Comparison of ENCODE assay signal across 38 cellular contexts in genomic region chr9:133665535-133665934, GRCh38. TPM values are rescaled to one million over a fixed set of nuclear protein-coding genes. Genes with fewer than 3 reads are reported as not detected.
"Had no signal": no experiment of that assay in that cellular context is flagged by ENCODE, and none has a peak within 500 bp of the region (broad histone marks: within the 10 kb centered on the region; RNA-seq: fewer than 3 reads in every experiment).

No MANE protein-coding gene starts in this region.

- DNase-seq: activated B cell treated with CpG ODN at 0.5 μM for 24 hours; activated CD4-positive, alpha-beta memory T cell treated with anti-CD3 and anti-CD28 coated beads for 36 hours; activated CD4-positive, alpha-beta T cell treated with anti-CD3 and anti-CD28 coated beads for 4 hours; activated CD4-positive, alpha-beta T cell treated with anti-CD3 and anti-CD28 coated beads, Interleukin-2, amount 10 ng/mL, durations not matched to agents 24 days and 14 days; activated CD4-positive, alpha-beta T cell treated with anti-CD3 and anti-CD28 coated beads, Interleukin-2, amount 50 U/mL, for 1 hour; activated CD4-positive, alpha-beta T cell treated with anti-CD3 and anti-CD28 coated beads, Interleukin-2, amount 50 U/mL, for 4 hours; activated CD4-positive, CD25-positive, alpha-beta regulatory T cell treated with anti-CD3 and anti-CD28 coated beads, Interleukin-2, amount 50 U/mL, for 72 hours; activated CD8-positive, alpha-beta memory T cell treated with anti-CD3 and anti-CD28 coated beads, Interleukin-2, amount 50 U/mL, for 4 hours; activated CD8-positive, alpha-beta T cell treated with anti-CD3 and anti-CD28 coated beads for 36 hours; activated effector memory CD4-positive, alpha-beta T cell treated with anti-CD3 and anti-CD28 coated beads, Interleukin-2, amount 50 U/mL, for 16 hours; activated gamma-delta T cell treated with Interleukin-2 at 50 U/mL for 16 hours; activated naive CD4-positive, alpha-beta T cell; activated naive CD4-positive, alpha-beta T cell treated with anti-CD3 and anti-CD28 coated beads for 36 hours; activated naive CD4-positive, alpha-beta T cell treated with anti-CD3 and anti-CD28 coated beads, Interleukin-2, amount 50 U/mL, for 16 hours; activated naive CD8-positive, alpha-beta T cell treated with anti-CD3 and anti-CD28 coated beads for 36 hours; activated T-cell treated with anti-CD3 and anti-CD28 coated beads for 4 hours; activated T-cell treated with anti-CD3 and anti-CD28 coated beads, Interleukin-2, amount 50 U/mL, for 1 hour; activated T-cell treated with anti-CD3 and anti-CD28 coated beads, Interleukin-2, amount 50 U/mL, for 4 hours; activated T-cell treated with anti-CD3 and anti-CD28 coated beads, Interleukin-2, amount 50 U/mL, for 72 hours; adrenal gland; amniotic stem cell; aorta; body of pancreas; brain microvascular endothelial cell; central memory CD4-positive, alpha-beta T cell; T-cell; T-helper 17 cell; T-helper 9 cell had no signal

- ATAC-seq: activated CD8-positive, alpha-beta T cell treated with anti-CD3 and anti-CD28 coated beads for 36 hours; activated naive CD4-positive, alpha-beta T cell treated with anti-CD3 and anti-CD28 coated beads, Interleukin-2, amount 50 U/mL, for 72 hours; activated T-cell treated with anti-CD3 and anti-CD28 coated beads, Interleukin-2, amount 50 U/mL, for 4 hours; activated T-cell treated with anti-CD3 and anti-CD28 coated beads, Interleukin-2, amount 50 U/mL, for 72 hours; activated T-helper 17 cell treated with anti-CD3 and anti-CD28 coated beads, Interleukin-2, amount 50 U/mL, for 72 hours; body of pancreas; T-cell; T-helper 17 cell had no signal

- H3K36me3 Mint-ChIP-seq: activated CD4-positive, alpha-beta memory T cell treated with anti-CD3 and anti-CD28 coated beads for 36 hours; activated naive CD4-positive, alpha-beta T cell treated with anti-CD3 and anti-CD28 coated beads, Interleukin-2, amount 50 U/mL, for 72 hours; activated naive CD8-positive, alpha-beta T cell treated with anti-CD3 and anti-CD28 coated beads for 36 hours had no signal

- H3K9me3 ChIP-seq: adrenal gland, body of pancreas, breast epithelium had no signal

- H3K27me3 Mint-ChIP-seq: activated B cell treated with CpG ODN at 0.5 μM for 24 hours; activated CD4-positive, alpha-beta memory T cell treated with anti-CD3 and anti-CD28 coated beads for 36 hours; activated CD4-positive, alpha-beta T cell treated with anti-CD3 and anti-CD28 coated beads, Interleukin-2, amount 10 ng/mL, durations not matched to agents 24 days and 14 days; activated CD8-positive, alpha-beta T cell treated with anti-CD3 and anti-CD28 coated beads for 36 hours; activated naive CD8-positive, alpha-beta T cell treated with anti-CD3 and anti-CD28 coated beads for 36 hours; activated T-helper 17 cell treated with anti-CD3 and anti-CD28 coated beads, Interleukin-2, amount 50 U/mL, for 72 hours; T-cell had no signal

- H3K27ac ChIP-seq: adrenal gland, body of pancreas, brain microvascular endothelial cell, breast epithelium, VCaP had no signal

- H3K27me3 ChIP-seq: adrenal gland, body of pancreas, brain microvascular endothelial cell had no signal

- H3K4me3 Mint-ChIP-seq: activated B cell treated with CpG ODN at 0.5 μM for 24 hours; activated CD4-positive, alpha-beta memory T cell treated with anti-CD3 and anti-CD28 coated beads for 36 hours; activated CD4-positive, alpha-beta T cell treated with anti-CD3 and anti-CD28 coated beads, Interleukin-2, amount 10 ng/mL, durations not matched to agents 24 days and 14 days; activated CD8-positive, alpha-beta T cell treated with anti-CD3 and anti-CD28 coated beads for 36 hours; activated naive CD4-positive, alpha-beta T cell treated with anti-CD3 and anti-CD28 coated beads for 36 hours; activated naive CD8-positive, alpha-beta T cell treated with anti-CD3 and anti-CD28 coated beads for 36 hours; activated T-cell treated with anti-CD3 and anti-CD28 coated beads, Interleukin-2, amount 50 U/mL, for 4 hours; activated T-cell treated with anti-CD3 and anti-CD28 coated beads, Interleukin-2, amount 50 U/mL, for 72 hours; activated T-helper 1 cell treated with anti-CD3 and anti-CD28 coated beads, Interleukin-12 subunit alpha, Interleukin-12 subunit beta, Interleukin-2, Interleukin-4 antibody, amounts not matched to agents 30 ng/mL and 10 ng/mL and 1 ng/mL, durations not matched to agents 14 hours and 24 hours and 36 hours; activated T-helper 17 cell treated with anti-CD3 and anti-CD28 coated beads, Interleukin-2, amount 50 U/mL, for 72 hours; T-cell; T-helper 17 cell; T-helper 2 cell treated with Interferon-gamma antibody and Interleukin-4, amounts not matched to agents 5 μg/mL and 100 μg/mL, for 36 hours had no signal

- H3K4me3 ChIP-seq: adrenal gland, body of pancreas, breast epithelium had no signal

- H3K27ac Mint-ChIP-seq: activated B cell treated with CpG ODN at 0.5 μM for 24 hours; activated CD4-positive, alpha-beta memory T cell treated with anti-CD3 and anti-CD28 coated beads for 36 hours; activated CD4-positive, alpha-beta T cell treated with anti-CD3 and anti-CD28 coated beads, Interleukin-2, amount 10 ng/mL, durations not matched to agents 24 days and 14 days; activated CD8-positive, alpha-beta T cell treated with anti-CD3 and anti-CD28 coated beads for 36 hours; activated naive CD4-positive, alpha-beta T cell treated with anti-CD3 and anti-CD28 coated beads for 36 hours; activated naive CD4-positive, alpha-beta T cell treated with anti-CD3 and anti-CD28 coated beads, Interleukin-2, amount 50 U/mL, for 72 hours; activated naive CD8-positive, alpha-beta T cell treated with anti-CD3 and anti-CD28 coated beads for 36 hours; activated T-cell treated with anti-CD3 and anti-CD28 coated beads, Interleukin-2, amount 50 U/mL, for 72 hours; activated T-helper 1 cell treated with anti-CD3 and anti-CD28 coated beads, Interleukin-12 subunit alpha, Interleukin-12 subunit beta, Interleukin-2, Interleukin-4 antibody, amounts not matched to agents 30 ng/mL and 10 ng/mL and 1 ng/mL, durations not matched to agents 14 hours and 24 hours and 36 hours; activated T-helper 17 cell treated with anti-CD3 and anti-CD28 coated beads, Interleukin-2, amount 50 U/mL, for 72 hours; T-cell; T-helper 17 cell; T-helper 2 cell treated with Interferon-gamma antibody and Interleukin-4, amounts not matched to agents 5 μg/mL and 100 μg/mL, for 36 hours had no signal

- H3K36me3 ChIP-seq: adrenal gland, brain microvascular endothelial cell, breast epithelium had no signal

- H3K4me1 Mint-ChIP-seq: activated B cell treated with CpG ODN at 0.5 μM for 24 hours; activated CD4-positive, alpha-beta T cell treated with anti-CD3 and anti-CD28 coated beads, Interleukin-2, amount 10 ng/mL, durations not matched to agents 24 days and 14 days; activated naive CD8-positive, alpha-beta T cell treated with anti-CD3 and anti-CD28 coated beads for 36 hours; activated T-helper 17 cell treated with anti-CD3 and anti-CD28 coated beads, Interleukin-2, amount 50 U/mL, for 72 hours; T-cell; T-helper 17 cell had no signal

- H3K9me3 Mint-ChIP-seq: activated B cell treated with CpG ODN at 0.5 μM for 24 hours; activated CD4-positive, alpha-beta memory T cell treated with anti-CD3 and anti-CD28 coated beads for 36 hours; activated CD4-positive, alpha-beta T cell treated with anti-CD3 and anti-CD28 coated beads, Interleukin-2, amount 10 ng/mL, durations not matched to agents 24 days and 14 days; activated CD8-positive, alpha-beta T cell treated with anti-CD3 and anti-CD28 coated beads for 36 hours; activated naive CD4-positive, alpha-beta T cell treated with anti-CD3 and anti-CD28 coated beads for 36 hours; activated naive CD4-positive, alpha-beta T cell treated with anti-CD3 and anti-CD28 coated beads, Interleukin-2, amount 50 U/mL, for 72 hours; activated naive CD8-positive, alpha-beta T cell treated with anti-CD3 and anti-CD28 coated beads for 36 hours; activated T-cell treated with anti-CD3 and anti-CD28 coated beads, Interleukin-2, amount 50 U/mL, for 4 hours; activated T-cell treated with anti-CD3 and anti-CD28 coated beads, Interleukin-2, amount 50 U/mL, for 72 hours; activated T-helper 1 cell treated with anti-CD3 and anti-CD28 coated beads, Interleukin-12 subunit alpha, Interleukin-12 subunit beta, Interleukin-2, Interleukin-4 antibody, amounts not matched to agents 30 ng/mL and 10 ng/mL and 1 ng/mL, durations not matched to agents 14 hours and 24 hours and 36 hours; activated T-helper 17 cell treated with anti-CD3 and anti-CD28 coated beads, Interleukin-2, amount 50 U/mL, for 72 hours; T-cell; T-helper 2 cell treated with Interferon-gamma antibody and Interleukin-4, amounts not matched to agents 5 μg/mL and 100 μg/mL, for 36 hours had no signal

- H3K4me1 ChIP-seq: adrenal gland, body of pancreas, breast epithelium had no signal

RNA-seq across cellular contexts. Expression of gene DBH, which starts 29.4 kb away (rescaled TPM):
- total RNA-seq: activated B cell treated with CpG ODN at 0.5 μM for 24 hours; activated CD4-positive, alpha-beta memory T cell treated with anti-CD3 and anti-CD28 coated beads for 36 hours; activated CD4-positive, alpha-beta T cell treated with anti-CD3 and anti-CD28 coated beads, Interleukin-2, amount 10 ng/mL, durations not matched to agents 24 days and 14 days; activated CD8-positive, alpha-beta memory T cell treated with anti-CD3 and anti-CD28 coated beads for 36 hours; activated CD8-positive, alpha-beta T cell treated with anti-CD3 and anti-CD28 coated beads for 36 hours; activated naive CD4-positive, alpha-beta T cell treated with anti-CD3 and anti-CD28 coated beads for 36 hours; activated naive CD4-positive, alpha-beta T cell treated with anti-CD3 and anti-CD28 coated beads, Interleukin-2, amount 50 U/mL, for 72 hours; activated naive CD8-positive, alpha-beta T cell treated with anti-CD3 and anti-CD28 coated beads for 36 hours; activated T-cell treated with anti-CD3 and anti-CD28 coated beads, Interleukin-2, amount 50 U/mL, for 4 hours; activated T-cell treated with anti-CD3 and anti-CD28 coated beads, Interleukin-2, amount 50 U/mL, for 72 hours; activated T-helper 1 cell treated with anti-CD3 and anti-CD28 coated beads, Interleukin-12 subunit alpha, Interleukin-12 subunit beta, Interleukin-2, Interleukin-4 antibody, amounts not matched to agents 30 ng/mL and 10 ng/mL and 1 ng/mL, durations not matched to agents 14 hours and 24 hours and 36 hours; activated T-helper 17 cell treated with anti-CD3 and anti-CD28 coated beads, Interleukin-2, amount 50 U/mL, for 72 hours; aorta; astrocyte; body of pancreas; breast epithelium; cardiac septum had no signal
- polyA plus RNA-seq: aorta had no signal

RNA-seq across cellular contexts. Expression of gene FAM163B, which starts 56.3 kb away (rescaled TPM):
- total RNA-seq: activated B cell treated with CpG ODN at 0.5 μM for 24 hours; activated CD4-positive, alpha-beta memory T cell treated with anti-CD3 and anti-CD28 coated beads for 36 hours; activated CD4-positive, alpha-beta T cell treated with anti-CD3 and anti-CD28 coated beads, Interleukin-2, amount 10 ng/mL, durations not matched to agents 24 days and 14 days; activated CD8-positive, alpha-beta memory T cell treated with anti-CD3 and anti-CD28 coated beads for 36 hours; activated CD8-positive, alpha-beta T cell treated with anti-CD3 and anti-CD28 coated beads for 36 hours; activated naive CD4-positive, alpha-beta T cell treated with anti-CD3 and anti-CD28 coated beads for 36 hours; activated naive CD4-positive, alpha-beta T cell treated with anti-CD3 and anti-CD28 coated beads, Interleukin-2, amount 50 U/mL, for 72 hours; activated naive CD8-positive, alpha-beta T cell treated with anti-CD3 and anti-CD28 coated beads for 36 hours; activated T-cell treated with anti-CD3 and anti-CD28 coated beads, Interleukin-2, amount 50 U/mL, for 4 hours; activated T-cell treated with anti-CD3 and anti-CD28 coated beads, Interleukin-2, amount 50 U/mL, for 72 hours; activated T-helper 1 cell treated with anti-CD3 and anti-CD28 coated beads, Interleukin-12 subunit alpha, Interleukin-12 subunit beta, Interleukin-2, Interleukin-4 antibody, amounts not matched to agents 30 ng/mL and 10 ng/mL and 1 ng/mL, durations not matched to agents 14 hours and 24 hours and 36 hours; activated T-helper 17 cell treated with anti-CD3 and anti-CD28 coated beads, Interleukin-2, amount 50 U/mL, for 72 hours; aorta; astrocyte; breast epithelium; cardiac septum; T-cell; T-helper 1 cell treated with Interleukin-12 subunit alpha and Interleukin-12 subunit beta and Interleukin-4 antibody, amounts not matched to agents 30 ng/mL and 1 ng/mL, for 36 hours; T-helper 17 cell had no signal
- polyA plus RNA-seq: aorta had no signal
